ENCODE assay signal across 8 cellular contexts in genomic region chr7:108454674-108455523, GRCh38. TPM values are rescaled to one million over a fixed set of nuclear protein-coding genes. Genes with fewer than 3 reads are reported as not detected.
A peak's percentile ranks its signal among the peaks of the same experiment; 100 is the strongest.
DNase-seq lines count a peak whose midpoint lies in the region; ATAC-seq, FAIRE-seq and TF ChIP-seq lines count a peak whose summit lies in the region.

No MANE protein-coding gene starts in this region.

- H4K20me1 ChIP-seq in endothelial cell of umbilical vein (replicated peaks; ENCODE audit: control insufficient read depth, extremely low read depth, insufficient read depth, low read length), result no peaks in the 10 kb centered on the region

- H3K4me2 ChIP-seq in endothelial cell of umbilical vein (ENCODE audit: insufficient read depth, low read length), result peak overlapping the region; percentile 89

- peak; percentile 33 for DNase-seq in D721Med (ENCODE audit: insufficient read length, low spot score)
- DNase-seq in T-helper 2 cell treated with Interferon-gamma antibody and Interleukin-4, amounts not matched to agents 5 μg/mL and 100 μg/mL, for 36 hours (ENCODE audit: low spot score), result no peak
- DNase-seq in endothelial cell of umbilical vein (ENCODE audit: low read depth, low spot score), result peak; percentile 57
- DNase-seq in midbrain (lab: John Stamatoyannopoulos, UW), result peak; percentile 44
- DNase-seq in tibial nerve (ENCODE audit: low spot score in 2 of 2), result no peak
- no peak for DNase-seq in left colon

- POLR2A ChIA-PET in endothelial cell of umbilical vein (lab: Charles Lee), result interaction anchor here (1.0 kb wide), 1 partner anchor 143 kb away, joined by 3 read pairs; no protein-coding TSS in a partner anchor

- no peaks in the 10 kb centered on the region for H3K9me3 Mint-ChIP-seq in T-helper 2 cell treated with Interferon-gamma antibody and Interleukin-4, amounts not matched to agents 5 μg/mL and 100 μg/mL, for 36 hours

- H3K4me1 ChIP-seq in HUES48 (ENCODE audit: control insufficient read depth, insufficient read depth, low read length), result peaks cover 16% of the 10 kb centered on the region
- peaks cover 49% of the 10 kb centered on the region for H3K4me1 ChIP-seq in endothelial cell of umbilical vein (ENCODE audit: control insufficient read depth, extremely low read depth, insufficient read depth, low read length)
- H3K4me1 ChIP-seq in tibial nerve, result peaks cover 0 to 37% (median 11%) of the 10 kb centered on the region in 4 donors

- 0 to 1% methylated on average over 40 to 45 of the region's 69 CpGs for WGBS in tibial nerve, 2 donors

- peak overlapping the region; percentile 90 for H3K4me3 ChIP-seq in HUES48 (ENCODE audit: low read depth, low read length)
- H3K4me3 ChIP-seq in endothelial cell of umbilical vein (replicated peaks in 1 of 3; ENCODE audit: insufficient read depth in 1 of 3, low read depth in 1 of 3, low read length in 3 of 3), result peak overlapping the region; percentile 65 to 95 (median 88)
- H3K4me3 ChIP-seq in tibial nerve, result peak overlapping the region; percentile 34 to 63 (median 52)

- TF ChIP-seq EP300 in tibial nerve (IDR thresholded peaks at IDR 0.05), result peak in 1 of 2 donors; percentile 31

- H3K9me1 ChIP-seq in endothelial cell of umbilical vein (replicated peaks; ENCODE audit: control insufficient read depth, extremely low read depth, insufficient read depth, low read length), result no peaks in the 10 kb centered on the region

- CTCF ChIA-PET in endothelial cell of umbilical vein (lab: Charles Lee), result interaction anchor here (0.7 to 6.1 kb wide), 18 partner anchors 17 to 276 kb away, joined by 3 to 88 read pairs (median 4); no protein-coding TSS in a partner anchor

- dilution Hi-C loops in endothelial cell of umbilical vein (cut with MboI; ENCODE audit: extremely low pct_ligation_motif_present, low sequenced_read_pairs), result no loop called here

- H3K27me3 ChIP-seq in HUES48 (ENCODE audit: control insufficient read depth, insufficient read depth, low read length) (peaks cover 60% of the 10 kb centered on the region), endothelial cell of umbilical vein (ENCODE audit: control insufficient read depth in 2 of 2, insufficient read depth in 2 of 2, low read length in 2 of 2) (no peaks in the 10 kb centered on the region), tibial nerve (peaks cover 0 to 58% of the 10 kb centered on the region in 2 donors)

- peaks cover 7% of the 10 kb centered on the region for H3K4me1 Mint-ChIP-seq in T-helper 2 cell treated with Interferon-gamma antibody and Interleukin-4, amounts not matched to agents 5 μg/mL and 100 μg/mL, for 36 hours (ENCODE audit: low read depth)

- FAIRE-seq in D721Med (lab: Jason Lieb, UNC) (no peak), endothelial cell of umbilical vein (lab: Jason Lieb, UNC) (peak; percentile 69)

- no peak overlapping the region for H3K27ac Mint-ChIP-seq in T-helper 2 cell treated with Interferon-gamma antibody and Interleukin-4, amounts not matched to agents 5 μg/mL and 100 μg/mL, for 36 hours

- no peak for ATAC-seq in left colon
- no peak for ATAC-seq in HG02571 (IDR thresholded peaks at IDR 0.05; ENCODE audit: unreplicated experiment)

- intact Hi-C loops in endothelial cell of umbilical vein (cut with micrococcal nuclease), result loop anchor here (1.0 to 2.0 kb wide), 2 partner anchors 42 to 144 kb away; no protein-coding TSS in a partner anchor
- intact Hi-C loops in left colon (cut with DNase I, micrococcal nuclease), result no loop called here

- TF ChIP-seq POLR2A in endothelial cell of umbilical vein (IDR thresholded peaks at IDR 0.05; ENCODE audit: low read depth, low read length) (no peak), tibial nerve (IDR thresholded peaks at IDR 0.05) (no peak)

- BruUV-seq in endothelial cell of umbilical vein (replicated peaks; lab: Mats Ljungman, UMichigan), result TSS peak; percentile 47

- no peaks in the 10 kb centered on the region for H3K36me3 ChIP-seq in HUES48 (ENCODE audit: control insufficient read depth, insufficient read depth, low read length)
- no peaks in the 10 kb centered on the region for H3K36me3 ChIP-seq in endothelial cell of umbilical vein (ENCODE audit: control insufficient read depth in 2 of 2, extremely low read depth in 1 of 2, insufficient read depth in 2 of 2, low read length in 2 of 2)
- no peaks in the 10 kb centered on the region for H3K36me3 ChIP-seq in tibial nerve

- H3K27ac ChIP-seq in HUES48 (ENCODE audit: low read depth, low read length), result no peak overlapping the region
- H3K27ac ChIP-seq in endothelial cell of umbilical vein (ENCODE audit: insufficient read depth, low read depth, low read length), result peak overlapping the region; percentile 78
- H3K27ac ChIP-seq in tibial nerve, result peak overlapping the region; percentile 34 to 84 (median 62)

- peak; percentile 10 for TF ChIP-seq CTCF in D721Med (IDR thresholded peaks at IDR 0.05; ENCODE audit: insufficient read depth, missing control alignments)
- peak in 1 of 2 donors; percentile 28 for TF ChIP-seq CTCF in endothelial cell of umbilical vein (IDR thresholded peaks at IDR 0.05; ENCODE audit: extremely low read depth in 1 of 2, insufficient read depth in 1 of 2, low read depth in 1 of 2, low read length in 2 of 2)
- no peak for TF ChIP-seq CTCF in tibial nerve (IDR thresholded peaks at IDR 0.05)

- H3K9ac ChIP-seq in HUES48 (ENCODE audit: low read depth, low read length), result no peak overlapping the region
- peak overlapping the region; percentile 49 for H3K9ac ChIP-seq in endothelial cell of umbilical vein (replicated peaks; ENCODE audit: extremely low read depth, insufficient read depth, low read length)

- H3K79me2 ChIP-seq in endothelial cell of umbilical vein (ENCODE audit: control insufficient read depth, insufficient read depth, low read length), result peaks cover 55% of the 10 kb centered on the region

- H2AFZ ChIP-seq in endothelial cell of umbilical vein (ENCODE audit: low read depth, low read length), result peak overlapping the region; percentile 93

- H3K9me3 ChIP-seq in HUES48 (ENCODE audit: control insufficient read depth, insufficient read depth, low read length) (no peaks in the 10 kb centered on the region), endothelial cell of umbilical vein (replicated peaks; ENCODE audit: control insufficient read depth, insufficient read depth, low read length) (no peaks in the 10 kb centered on the region), tibial nerve (no peaks in the 10 kb centered on the region)

- peaks cover 69% of the 10 kb centered on the region for H3K27me3 Mint-ChIP-seq in T-helper 2 cell treated with Interferon-gamma antibody and Interleukin-4, amounts not matched to agents 5 μg/mL and 100 μg/mL, for 36 hours (ENCODE audit: low read depth)

- peaks cover 2% of the 10 kb centered on the region for H3K36me3 Mint-ChIP-seq in T-helper 2 cell treated with Interferon-gamma antibody and Interleukin-4, amounts not matched to agents 5 μg/mL and 100 μg/mL, for 36 hours (ENCODE audit: low read depth)

- H3K4me3 Mint-ChIP-seq in T-helper 2 cell treated with Interferon-gamma antibody and Interleukin-4, amounts not matched to agents 5 μg/mL and 100 μg/mL, for 36 hours, result peak overlapping the region; percentile 69

TF ChIP-seq in endothelial cell of umbilical vein, 7 proteins besides CTCF, POLR2A, EP300 and RAD21:
- no peak for TF ChIP-seq JUN (IDR thresholded peaks at IDR 0.05; ENCODE audit: borderline replicate concordance, insufficient read depth, insufficient read length, low read depth)
- TF ChIP-seq MYC (IDR thresholded peaks at IDR 0.05; ENCODE audit: low read depth, low read length), result no peak
- TF ChIP-seq GATA2 (IDR thresholded peaks at IDR 0.05; ENCODE audit: insufficient read depth, insufficient read length, low read depth, low read length), result no peak
- no peak for TF ChIP-seq FOS (IDR thresholded peaks at IDR 0.05; ENCODE audit: borderline replicate concordance, insufficient read depth, low read length)
- TF ChIP-seq POLR2AphosphoS5 (IDR thresholded peaks at IDR 0.05; ENCODE audit: insufficient read depth, low read depth, low read length), result no peak
- no peak for TF ChIP-seq EZH2 (IDR thresholded peaks at IDR 0.05; ENCODE audit: borderline replicate concordance, low read depth, low read length, severe bottlenecking)
- TF ChIP-seq MAX (IDR thresholded peaks at IDR 0.05; ENCODE audit: insufficient read depth, insufficient read length), result no peak

RNA-seq across cellular contexts. Expression of gene NRCAM, which starts 1.3 kb away (rescaled TPM):
- total RNA-seq in endothelial cell of umbilical vein (47.6 and 49.0 TPM in 2 replicates), tibial nerve (10 to 100 TPM; 16.5 to 87.4 (median 22.4) TPM), left colon (1 to 10 TPM in 1 of 2 donors, under 1 TPM in 1; 0.92 to 1.1 TPM)
- polyA plus RNA-seq in endothelial cell of umbilical vein, result 21.9 and 26.0 TPM in 2 replicates
- polyA plus RNA-seq in endothelial cell of umbilical vein (2011; cell fraction: cytosol; rRNA removed), result 28.9 and 30.4 TPM in 2 replicates
- polyA plus RNA-seq in endothelial cell of umbilical vein (2011; cell fraction: nucleus; rRNA removed), result 42.7 and 61.6 TPM in 2 replicates
- 57.5 and 69.1 TPM in 2 replicates for polyA plus RNA-seq in endothelial cell of umbilical vein (2012)
- 65.7 and 70.2 TPM in 2 replicates for polyA minus RNA-seq in endothelial cell of umbilical vein
- not detected for polyA minus RNA-seq in endothelial cell of umbilical vein (2011; cell fraction: cytosol; rRNA and poly(A)+ RNA removed)
- 81.7 and 124 TPM in 2 replicates for polyA minus RNA-seq in endothelial cell of umbilical vein (2011; cell fraction: nucleus; rRNA and poly(A)+ RNA removed)

Comparison
In these comparisons a context has a peak if more than half of its experiments do, and no peak if none do; other contexts are left out.
1. DNase-seq: peak in D721Med (single experiment), endothelial cell of umbilical vein (single experiment) and midbrain (single experiment); none in T-helper 2 cell treated with Interferon-gamma antibody and Interleukin-4, amounts not matched to agents 5 μg/mL and 100 μg/mL, for 36 hours (single experiment), tibial nerve (0 of 2) and left colon (0 of 2).
2. RNA of gene NRCAM, which starts 1.3 kb away (total RNA-seq): 47.6 to 49.0 TPM in endothelial cell of umbilical vein and 16.5 to 87.4 TPM in tibial nerve; 0.92 to 1.1 TPM in left colon; every median in the first group is over 4 times any median in the second.
3. Peak in every context shown above with its lines, with median percentiles within 50 percentile points of each other: H3K4me3 ChIP-seq.